8 cellular contexts compared by ENCODE assay signal in genomic region chr13:32031815-32032345, GRCh38. TPM values are rescaled to one million over a fixed set of nuclear protein-coding genes. Genes with fewer than 3 reads are reported as not detected.
DNase-seq lines count a peak whose midpoint lies in the region; ATAC-seq and TF ChIP-seq lines count a peak whose summit lies in the region.

No MANE protein-coding gene starts in this region.

- no peak for TF ChIP-seq CTCF in gastroesophageal sphincter (IDR thresholded peaks at IDR 0.05)

- 32 to 36% methylated on average over 2 of the region's 3 CpGs for WGBS in gastroesophageal sphincter (ENCODE audit: low coverage in 1 of 2), 2 donors

- TF ChIP-seq EP300 in gastroesophageal sphincter (IDR thresholded peaks at IDR 0.05), result no peak

- H3K27ac ChIP-seq in gastroesophageal sphincter (peak overlapping the region; percentile 34 to 87 (median 85)), skeletal muscle tissue (ENCODE audit: low read depth, low read length) (peak overlapping the region; percentile 65)

- POLR2A ChIA-PET in T-cell (lab: Charles Lee), result interaction anchor here in 1 of 2 donors (0.6 kb wide), 1 partner anchor 268 kb away, joined by 3 read pairs; no protein-coding TSS in a partner anchor

- CTCF ChIA-PET in T-cell (lab: Charles Lee), result interaction anchor here (0.6 to 0.8 kb wide), 3 partner anchors 9 to 26 kb away, joined by 4 to 9 read pairs (median 4); no protein-coding TSS in a partner anchor

- H3K27me3 ChIP-seq in gastroesophageal sphincter, result no peaks in the 10 kb centered on the region
- H3K27me3 ChIP-seq in skeletal muscle tissue (ENCODE audit: control insufficient read depth in 3 of 3, insufficient read depth in 3 of 3, low read length in 3 of 3), result no peaks in the 10 kb centered on the region

- H3K36me3 Mint-ChIP-seq in T-cell, result no peaks in the 10 kb centered on the region

- no peaks in the 10 kb centered on the region for H3K9me3 ChIP-seq in gastroesophageal sphincter
- H3K9me3 ChIP-seq in skeletal muscle tissue (ENCODE audit: control insufficient read depth in 3 of 3, low read length in 3 of 3), result no peaks in the 10 kb centered on the region

- no peak for TF ChIP-seq POLR2A in gastroesophageal sphincter (IDR thresholded peaks at IDR 0.05)

- H3K4me1 ChIP-seq in gastroesophageal sphincter (peaks cover 0 to 20% (median 0%) of the 10 kb centered on the region in 3 donors), skeletal muscle tissue (ENCODE audit: control insufficient read depth in 3 of 3, insufficient read depth in 3 of 3, low read length in 3 of 3) (peaks cover 9 to 11% (median 10%) of the 10 kb centered on the region in 3 donors)

- H3K9ac ChIP-seq in skeletal muscle tissue (ENCODE audit: low read depth in 1 of 3, low read length in 3 of 3), result peak overlapping the region in 1 of 3 donors; percentile 74

- ATAC-seq in T-cell (replicated peaks in 1 of 4) (no peak), gastroesophageal sphincter (no peak), HG03025 (IDR thresholded peaks at IDR 0.05; ENCODE audit: low FRiP score, unreplicated experiment) (no peak), GM21723 (IDR thresholded peaks at IDR 0.05; ENCODE audit: unreplicated experiment) (no peak), HG02759 (IDR thresholded peaks at IDR 0.05; ENCODE audit: unreplicated experiment) (no peak)

- H3K4me3 ChIP-seq in gastroesophageal sphincter (peak overlapping the region; percentile 59 to 75), skeletal muscle tissue (ENCODE audit: low read length in 3 of 3) (peak overlapping the region; percentile 72 to 80 (median 77))

- DNase-seq in HCEC 1CT (peak; percentile 8), T-cell (no peak), globus pallidus (ENCODE audit: low spot score) (no peak)

- peak overlapping the region; percentile 67 to 85 for H3K27ac Mint-ChIP-seq in T-cell

- H3K4me1 Mint-ChIP-seq in T-cell, result peaks cover 43 to 68% (median 49%) of the 10 kb centered on the region in 3 donors

- H3K36me3 ChIP-seq in gastroesophageal sphincter (no peaks in the 10 kb centered on the region), skeletal muscle tissue (ENCODE audit: control insufficient read depth in 3 of 3, insufficient read depth in 3 of 3, low read length in 3 of 3) (no peaks in the 10 kb centered on the region)

- H3K27me3 Mint-ChIP-seq in T-cell, result peaks cover 7 to 20% of the 10 kb centered on the region in 2 donors

- no peaks in the 10 kb centered on the region for H3K9me3 Mint-ChIP-seq in T-cell

- peak overlapping the region; percentile 85 to 92 (median 85) for H3K4me3 Mint-ChIP-seq in T-cell

RNA-seq across cellular contexts. Expression of gene FRY, which starts 0.3 kb away (rescaled TPM):
- 10 to 100 TPM; 11.5 to 35.3 (median 15.2) TPM for total RNA-seq in T-cell
- total RNA-seq in gastroesophageal sphincter, result 100 to 1,000 TPM in 3 of 4 donors, 10 to 100 TPM in 1; 99.5 to 285 (median 158) TPM
- 59.0 TPM for total RNA-seq in skeletal muscle tissue
